In genomic region chr3:170558417-170558816, GRCh38 we compare ENCODE assay signal across 31 cellular contexts. TPM values are rescaled to one million over a fixed set of nuclear protein-coding genes. Genes with fewer than 3 reads are reported as not detected.
"Had no signal": no experiment of that assay in that cellular context is flagged by ENCODE, and none has a peak within 500 bp of the region (broad histone marks: within the 10 kb centered on the region; RNA-seq: fewer than 3 reads in every experiment).

No MANE protein-coding gene starts in this region.

- H3K9me3 ChIP-seq: ascending aorta, SJCRH30 had no signal

- H3K9me3 Mint-ChIP-seq: activated naive CD4-positive, alpha-beta T cell treated with anti-CD3 and anti-CD28 coated beads, Interleukin-2, amount 50 U/mL, for 24 hours; activated T-cell treated with anti-CD3 and anti-CD28 coated beads, Interleukin-2, amount 50 U/mL, for 24 hours; activated T-helper 1 cell treated with anti-CD3 and anti-CD28 coated beads, Interleukin-12 subunit alpha, Interleukin-12 subunit beta, Interleukin-2, Interleukin-4 antibody, amounts not matched to agents 30 ng/mL and 10 ng/mL and 1 ng/mL, durations not matched to agents 14 hours and 24 hours and 36 hours; T-helper 1 cell treated with Interleukin-12 subunit alpha and Interleukin-12 subunit beta and Interleukin-4 antibody, amounts not matched to agents 30 μg/mL and 1 μg/mL, for 36 hours had no signal

- DNase-seq: activated CD4-positive, alpha-beta T cell treated with anti-CD3 and anti-CD28 coated beads for 48 hours; activated CD4-positive, alpha-beta T cell treated with anti-CD3 and anti-CD28 coated beads, Interleukin-2, amount 50 U/mL, for 48 hours; activated CD4-positive, CD25-positive, alpha-beta regulatory T cell treated with anti-CD3 and anti-CD28 coated beads, Interleukin-2, amount 50 U/mL, for 72 hours; activated CD8-positive, alpha-beta memory T cell treated with anti-CD3 and anti-CD28 coated beads, Interleukin-2, amount 10 ng/mL, durations not matched to agents 7 days and 5 days; activated effector memory CD4-positive, alpha-beta T cell treated with Interleukin-2 at 50 U/mL for 16 hours; activated naive CD4-positive, alpha-beta T cell; activated T-cell treated with anti-CD3 and anti-CD28 coated beads, Interleukin-2, amount 50 U/mL, for 24 hours; amniotic stem cell; brain microvascular endothelial cell; Kasumi-1; MV-4-11; NCI-H1092 treated with DMSO at 0.1 percent for 48 hours; NCI-H1417 treated with DMSO at 0.1 percent for 48 hours; NCI-H1694 treated with DMSO at 0.1 percent for 48 hours; NCI-H2029 treated with DMSO at 0.1 percent for 48 hours; NCI-H2171; NCI-H2227 treated with DMSO at 0.1 percent for 48 hours; NCI-H446 treated with DMSO at 0.1 percent for 48 hours; NCI-H524 treated with DMSO at 0.1 percent for 48 hours; NCI-H748 treated with DMSO at 0.1 percent for 48 hours; RPMI8226; SJCRH30 had no signal

- H3K27ac ChIP-seq: ascending aorta, brain microvascular endothelial cell, cardiac muscle cell, SJCRH30 had no signal

- H3K36me3 Mint-ChIP-seq: activated CD8-positive, alpha-beta memory T cell treated with anti-CD3 and anti-CD28 coated beads, Interleukin-2, amount 10 ng/mL, durations not matched to agents 7 days and 5 days; activated naive CD4-positive, alpha-beta T cell treated with anti-CD3 and anti-CD28 coated beads, Interleukin-2, amount 50 U/mL, for 24 hours had no signal

- H3K4me1 ChIP-seq: ascending aorta, SJCRH30 had no signal

- H3K4me3 ChIP-seq: ascending aorta, cardiac muscle cell, K562, SJCRH30 had no signal

- H3K27ac Mint-ChIP-seq: activated CD8-positive, alpha-beta memory T cell treated with anti-CD3 and anti-CD28 coated beads, Interleukin-2, amount 10 ng/mL, durations not matched to agents 7 days and 5 days; activated naive CD4-positive, alpha-beta T cell treated with anti-CD3 and anti-CD28 coated beads, Interleukin-2, amount 50 U/mL, for 24 hours; activated T-cell treated with anti-CD3 and anti-CD28 coated beads, Interleukin-2, amount 50 U/mL, for 24 hours; activated T-helper 1 cell treated with anti-CD3 and anti-CD28 coated beads, Interleukin-12 subunit alpha, Interleukin-12 subunit beta, Interleukin-2, Interleukin-4 antibody, amounts not matched to agents 30 ng/mL and 10 ng/mL and 1 ng/mL, durations not matched to agents 14 hours and 24 hours and 36 hours; T-helper 1 cell treated with Interleukin-12 subunit alpha and Interleukin-12 subunit beta and Interleukin-4 antibody, amounts not matched to agents 30 μg/mL and 1 μg/mL, for 36 hours had no signal

- H3K4me1 Mint-ChIP-seq: activated naive CD4-positive, alpha-beta T cell treated with anti-CD3 and anti-CD28 coated beads, Interleukin-2, amount 50 U/mL, for 24 hours had no signal

- H3K27me3 ChIP-seq: ascending aorta, brain microvascular endothelial cell, cardiac muscle cell, SJCRH30 had no signal

- H3K4me3 Mint-ChIP-seq: activated CD8-positive, alpha-beta memory T cell treated with anti-CD3 and anti-CD28 coated beads, Interleukin-2, amount 10 ng/mL, durations not matched to agents 7 days and 5 days; activated naive CD4-positive, alpha-beta T cell treated with anti-CD3 and anti-CD28 coated beads, Interleukin-2, amount 50 U/mL, for 24 hours; activated T-cell treated with anti-CD3 and anti-CD28 coated beads, Interleukin-2, amount 50 U/mL, for 24 hours; activated T-helper 1 cell treated with anti-CD3 and anti-CD28 coated beads, Interleukin-12 subunit alpha, Interleukin-12 subunit beta, Interleukin-2, Interleukin-4 antibody, amounts not matched to agents 30 ng/mL and 10 ng/mL and 1 ng/mL, durations not matched to agents 14 hours and 24 hours and 36 hours; T-helper 1 cell treated with Interleukin-12 subunit alpha and Interleukin-12 subunit beta and Interleukin-4 antibody, amounts not matched to agents 30 μg/mL and 1 μg/mL, for 36 hours had no signal

- H3K36me3 ChIP-seq: ascending aorta, brain microvascular endothelial cell, cardiac muscle cell, SJCRH30 had no signal

RNA-seq across cellular contexts. Expression of gene SLC7A14, which starts 27.5 kb away (rescaled TPM):
- total RNA-seq: activated CD8-positive, alpha-beta memory T cell treated with anti-CD3 and anti-CD28 coated beads, Interleukin-2, amount 10 ng/mL, durations not matched to agents 7 days and 5 days; activated T-helper 1 cell treated with anti-CD3 and anti-CD28 coated beads, Interleukin-12 subunit alpha, Interleukin-12 subunit beta, Interleukin-2, Interleukin-4 antibody, amounts not matched to agents 30 ng/mL and 10 ng/mL and 1 ng/mL, durations not matched to agents 14 hours and 24 hours and 36 hours; ascending aorta; cardiac muscle cell; K562; MCF 10A; OCI-LY7; Right ventricle myocardium inferior; SJCRH30 had no signal
- polyA plus RNA-seq: cardiac muscle cell, K562 had no signal
